ENCODE assay signal across 23 cellular contexts in the genomic region with DNA sequence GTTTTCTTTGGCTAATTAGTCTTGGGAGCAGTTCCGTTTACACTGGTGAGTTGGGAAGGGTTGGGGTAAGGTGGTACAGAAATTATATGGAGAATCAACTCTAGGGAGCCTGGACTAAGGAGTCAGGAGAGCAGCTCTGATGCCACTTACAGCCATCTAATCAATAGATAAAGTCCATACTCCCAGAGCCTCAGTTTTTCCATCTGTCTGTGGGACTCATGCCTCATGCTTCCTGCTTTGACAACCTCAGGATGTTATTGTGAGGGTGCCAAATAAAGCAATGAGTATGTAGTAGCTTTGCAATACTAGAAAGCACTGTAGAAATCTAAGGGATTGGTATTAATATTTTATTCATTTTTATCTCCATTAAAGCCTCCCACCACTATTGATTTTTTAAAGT.
"Had no signal": no experiment of that assay in that cellular context is flagged by ENCODE, and none has a peak within 500 bp of the region (broad histone marks: within the 10 kb centered on the region; RNA-seq: fewer than 3 reads in every experiment).

No MANE protein-coding gene starts in this region.

- H3K36me3 ChIP-seq: thyroid gland had no signal

- H3K27me3 ChIP-seq: dorsolateral prefrontal cortex, esophagus muscularis mucosa, gastrocnemius medialis, right atrium auricular region, suprapubic skin, thyroid gland had no signal

- H3K4me1 ChIP-seq: esophagus muscularis mucosa, right atrium auricular region had no signal

- H3K27ac ChIP-seq: dorsolateral prefrontal cortex, epithelial cell of prostate, esophagus muscularis mucosa, gastrocnemius medialis, left ventricle myocardium inferior, lower lobe of right lung, right atrium auricular region, suprapubic skin, thyroid gland had no signal

- H3K4me3 ChIP-seq: dorsolateral prefrontal cortex, esophagus muscularis mucosa, gastrocnemius medialis, left ventricle myocardium inferior, lower lobe of right lung, mucosa of descending colon, right atrium auricular region, suprapubic skin, thyroid gland had no signal

- DNase-seq: dorsolateral prefrontal cortex; effector CD8-positive, alpha-beta T cell; gastrocnemius medialis; immature natural killer cell; kidney; left cardiac atrium; left ventricle myocardium inferior; lower lobe of right lung; mesendoderm; mucosa of descending colon; natural killer cell; posterior cingulate gyrus; small intestine; stimulated activated CD4-positive, alpha-beta T cell treated with anti-CD3 and anti-CD28 coated beads, Interleukin-12 subunit alpha, Interleukin-12 subunit beta, amount 100 ng/mL, for 4 hours; stimulated activated naive CD4-positive, alpha-beta T cell treated with Interleukin-2 at 50 U/mL for 16 hours; thyroid gland had no signal

- FAIRE-seq: colon, endometrium, kidney, small intestine, urothelium cell line had no signal

- H3K9me3 ChIP-seq: esophagus muscularis mucosa, gastrocnemius medialis, left ventricle myocardium inferior, lower lobe of right lung, mucosa of descending colon, right atrium auricular region, suprapubic skin, thyroid gland had no signal

- ATAC-seq: gastrocnemius medialis, left cardiac atrium, lower lobe of right lung, mucosa of descending colon, natural killer cell had no signal
